24 cellular contexts compared by ENCODE assay signal in genomic region chr16:4051591-4051990, GRCh38.
DNase-seq lines count a peak whose midpoint lies in the region; ATAC-seq, FAIRE-seq and TF ChIP-seq lines count a peak whose summit lies in the region.
"Had no signal": no experiment of that assay in that cellular context is flagged by ENCODE, and none has a peak within 500 bp of the region (broad histone marks: within the 10 kb centered on the region; RNA-seq: fewer than 3 reads in every experiment).

No MANE protein-coding gene starts in this region.

- POLR2A ChIA-PET in MCF 10A (lab: Yijun Ruan, JAX) = interaction anchor here (0.6 to 1.2 kb wide), 6 partner anchors 10 to 202 kb away, joined by 3 read pairs; no protein-coding TSS in a partner anchor

- no peaks in the 10 kb centered on the region for H4K20me1 ChIP-seq in osteoblast (ENCODE audit: insufficient read depth, low read length)

- H3K27me3 Mint-ChIP-seq in MCF 10A (ENCODE audit: insufficient read depth, unreplicated experiment) = no peaks in the 10 kb centered on the region
- H3K27me3 Mint-ChIP-seq: CD4-positive, alpha-beta memory T cell; T-cell had no signal

- H3K9me3 ChIP-seq in osteoblast (ENCODE audit: low read depth, low read length) = no peaks in the 10 kb centered on the region
- H3K9me3 ChIP-seq: sigmoid colon had no signal

- H3K4me1 ChIP-seq in osteoblast (ENCODE audit: insufficient read depth, low read length) = peaks cover 22% of the 10 kb centered on the region

- BruUV-seq in MCF 10A (replicated peaks; lab: Mats Ljungman, UMichigan) = no TSS peak

- no peak overlapping the region for H3K4me3 ChIP-seq in osteoblast (ENCODE audit: insufficient read depth, low read length)
- H3K4me3 ChIP-seq: sigmoid colon had no signal

- no peaks in the 10 kb centered on the region for H3K36me3 ChIP-seq in osteoblast (ENCODE audit: insufficient read depth, low read length)
- H3K36me3 ChIP-seq: sigmoid colon had no signal

- peaks cover 2% of the 10 kb centered on the region for H3K79me2 ChIP-seq in osteoblast (ENCODE audit: insufficient read depth, low read length)

- no peak for FAIRE-seq in RCC 7860 (lab: Jason Lieb, UNC)
- FAIRE-seq: TTC549 had no signal

- ATAC-seq in HG03039 (IDR thresholded peaks at IDR 0.05; ENCODE audit: unreplicated experiment) (no peak), GM18907 (IDR thresholded peaks at IDR 0.05; ENCODE audit: unreplicated experiment) (no peak)
- ATAC-seq: activated T-cell treated with anti-CD3 and anti-CD28 coated beads, Interleukin-2, amount 50 U/mL, for 4 hours; esophagus mucosa; T-cell had no signal

- H3K36me3 Mint-ChIP-seq in MCF 10A (ENCODE audit: insufficient read depth, unreplicated experiment) = no peaks in the 10 kb centered on the region

- TF ChIP-seq CTCF in AG09319 (IDR thresholded peaks at IDR 0.05; ENCODE audit: low read depth, low read length) (no peak), MCF 10A (IDR thresholded peaks at IDR 0.05; ENCODE audit: unreplicated experiment) (no peak), osteoblast (IDR thresholded peaks at IDR 0.05; ENCODE audit: extremely low read depth, low read depth, low read length) (no peak)

- peaks cover 31% of the 10 kb centered on the region for H3K4me1 Mint-ChIP-seq in MCF 10A (ENCODE audit: insufficient read depth, unreplicated experiment)

- H3K4me2 ChIP-seq in osteoblast (ENCODE audit: insufficient read depth, low read length) = no peak overlapping the region

- H3K27me3 ChIP-seq in osteoblast (ENCODE audit: insufficient read depth, low read length) = no peaks in the 10 kb centered on the region
- H3K27me3 ChIP-seq: sigmoid colon had no signal

- H3K9me3 Mint-ChIP-seq in MCF 10A (ENCODE audit: unreplicated experiment) = no peaks in the 10 kb centered on the region
- H3K9me3 Mint-ChIP-seq: activated naive CD4-positive, alpha-beta T cell treated with anti-CD3 and anti-CD28 coated beads for 36 hours; activated T-cell treated with anti-CD3 and anti-CD28 coated beads, Interleukin-2, amount 50 U/mL, for 4 hours; CD4-positive, alpha-beta memory T cell; nephron progenitor cell; T-cell had no signal

- H3K27ac Mint-ChIP-seq in MCF 10A (ENCODE audit: low read depth, unreplicated experiment) = no peak overlapping the region
- H3K27ac Mint-ChIP-seq: activated naive CD4-positive, alpha-beta T cell treated with anti-CD3 and anti-CD28 coated beads for 36 hours; nephron progenitor cell; T-cell had no signal

- DNase-seq in AG09319 (ENCODE audit: extremely low read depth, low read depth) = peak; percentile 27
- peak; percentile 31 for DNase-seq in GM03348 (ENCODE audit: low spot score)
- DNase-seq in MCF 10A (ENCODE audit: unreplicated experiment) = peak; percentile 59
- DNase-seq in osteoblast (ENCODE audit: insufficient read length, low spot score, missing footprints) = peak; percentile 37
- no peak for DNase-seq in NK-92 treated with Interleukin-12 subunit alpha and Interleukin-12 subunit beta, amount 100 ng/mL, for 24 hours (lab: John Stamatoyannopoulos, UW)
- DNase-seq in RCC 7860 (ENCODE audit: low spot score) = no peak
- DNase-seq: ACHN; activated naive CD4-positive, alpha-beta T cell treated with anti-CD3 and anti-CD28 coated beads for 36 hours; activated T-cell treated with anti-CD3 and anti-CD28 coated beads, Interleukin-2, amount 50 U/mL, for 4 hours; CD4-positive, alpha-beta memory T cell; GF-D8; HCEC 1CT; KG1; NCI-H1694; NCI-H2171 treated with DMSO at 0.1 percent for 48 hours; NCI-H526; nephron progenitor cell; SHP77; T-cell had no signal

- no peak overlapping the region for H3K4me3 Mint-ChIP-seq in MCF 10A (ENCODE audit: unreplicated experiment)
- H3K4me3 Mint-ChIP-seq: activated naive CD4-positive, alpha-beta T cell treated with anti-CD3 and anti-CD28 coated beads for 36 hours; activated T-cell treated with anti-CD3 and anti-CD28 coated beads, Interleukin-2, amount 50 U/mL, for 4 hours; CD4-positive, alpha-beta memory T cell; nephron progenitor cell; T-cell had no signal

- CTCF ChIA-PET in MCF 10A (lab: Yijun Ruan, JAX) = interaction anchor here (0.6 kb wide), 1 partner anchor 68 kb away, joined by 3 read pairs; no protein-coding TSS in a partner anchor

- intact Hi-C loops in MCF 10A (cut with micrococcal nuclease) = loop anchor here (5.0 kb wide), 1 partner anchor 39 kb away; no protein-coding TSS in a partner anchor

- H3K27ac ChIP-seq in osteoblast (ENCODE audit: low read depth, low read length) = no peak overlapping the region
- H3K27ac ChIP-seq: sigmoid colon had no signal

- no peak overlapping the region for H2AFZ ChIP-seq in osteoblast (ENCODE audit: low read length)

Comparison
In these comparisons a context has a peak if more than half of its experiments do, and no peak if none do; other contexts are left out.
1. DNase-seq: peak in AG09319 (single experiment), GM03348 (single experiment), MCF 10A (single experiment) and osteoblast (single experiment); none in NK-92 treated with Interleukin-12 subunit alpha and Interleukin-12 subunit beta, amount 100 ng/mL, for 24 hours (single experiment) and RCC 7860 (single experiment).